In genomic region chr16:85573696-85574641, GRCh38 we compare ENCODE assay signal across 9 cellular contexts. TPM values are rescaled to one million over a fixed set of nuclear protein-coding genes. Genes with fewer than 3 reads are reported as not detected.
DNase-seq lines count a peak whose midpoint lies in the region; ATAC-seq and TF ChIP-seq lines count a peak whose summit lies in the region.
"Had no signal": no experiment of that assay in that cellular context is flagged by ENCODE, and none has a peak within 500 bp of the region (broad histone marks: within the 10 kb centered on the region; RNA-seq: fewer than 3 reads in every experiment).

No MANE protein-coding gene starts in this region.

- intact Hi-C loops in CD14-positive monocyte (cut with micrococcal nuclease) = loop anchor here in 1 of 2 donors (5.0 kb wide), 1 partner anchor 33 kb away; no protein-coding TSS in a partner anchor

- H3K9me3 Mint-ChIP-seq in CD14-positive monocyte = peaks cover 0 to 3% (median 0%) of the 10 kb centered on the region in 7 donors
- no peaks in the 10 kb centered on the region for H3K9me3 Mint-ChIP-seq in osteocyte (ENCODE audit: unreplicated experiment)

- no peak for TF ChIP-seq RAD21 in SK-N-SH (IDR thresholded peaks at IDR 0.05; ENCODE audit: low read length)

- no peak for TF ChIP-seq CTCF in CD14-positive monocyte (IDR thresholded peaks at IDR 0.05)
- no peak for TF ChIP-seq CTCF in SK-N-SH (IDR thresholded peaks at IDR 0.05)
- no peak for TF ChIP-seq CTCF in osteocyte (IDR thresholded peaks at IDR 0.05)

- H3K27me3 ChIP-seq in SK-N-SH (ENCODE audit: insufficient read depth) = no peaks in the 10 kb centered on the region

- H3K4me3 Mint-ChIP-seq in CD14-positive monocyte (peak overlapping the region; percentile 48 to 77), osteocyte (ENCODE audit: unreplicated experiment) (peak overlapping the region; percentile 38)

- H3K4me1 ChIP-seq in SK-N-SH (ENCODE audit: control insufficient read depth in 1 of 2, insufficient read depth in 2 of 2, low read depth in 1 of 2, low read length in 1 of 2) = peaks cover 35 to 72% of the 10 kb centered on the region in 2 experiments

- in situ Hi-C loops in ACHN (cut with HindIII; ENCODE audit: low pct_ligation_motif_present, low pct_unique_long_range_greater_than_20kb, low sequenced_read_pairs) = no loop called here

- peaks cover 14% of the 10 kb centered on the region for H3F3A ChIP-seq in SK-N-SH (replicated peaks; ENCODE audit: insufficient read depth)

- WGBS in SK-N-SH (ENCODE audit: low lambda C conversion rate) = 56% methylated on average over 31 of the region's 37 CpGs

- ATAC-seq in HG02763 (IDR thresholded peaks at IDR 0.05; ENCODE audit: unreplicated experiment) = no peak

- H3K27ac Mint-ChIP-seq in CD14-positive monocyte (peak overlapping the region; percentile 57 to 81 (median 72)), osteocyte (ENCODE audit: unreplicated experiment) (peak overlapping the region; percentile 99)

- H3K9ac ChIP-seq in SK-N-SH = peak overlapping the region; percentile 31; the same call in 1 of the 2 replicates

- H3K27me3 Mint-ChIP-seq in CD14-positive monocyte (ENCODE audit: low read depth in 3 of 3) (peaks cover 0 to 3% (median 0%) of the 10 kb centered on the region in 3 donors), osteocyte (ENCODE audit: unreplicated experiment) (no peaks in the 10 kb centered on the region)

- H4K20me1 ChIP-seq in SK-N-SH (ENCODE audit: insufficient read depth) = peaks cover 98% of the 10 kb centered on the region

- TF ChIP-seq EP300 in SK-N-SH (IDR thresholded peaks at IDR 0.05; ENCODE audit: borderline replicate concordance in 1 of 2, low read depth in 1 of 2, low read length in 1 of 2) = peak in 1 of 2 experiments; percentile 66; a peak in 2 of 4 replicates

- DNase-seq in CD14-positive monocyte (ENCODE audit: low spot score) (no peak), SK-N-SH (peak; percentile 93), foreskin melanocyte (peak; percentile 77), osteocyte (ENCODE audit: extremely low spot score, unreplicated experiment) (peak; percentile 94), ACHN (no peak), middle frontal gyrus (ENCODE audit: extremely low spot score, low spot score) (no peak)
- no peak for DNase-seq in activated CD4-positive, alpha-beta T cell treated with anti-CD3 and anti-CD28 coated beads, Interleukin-2, amount 50 U/mL, for 48 hours
- DNase-seq: GF-D8 had no signal

- H3K4me1 Mint-ChIP-seq in CD14-positive monocyte = peaks cover 84% of the 10 kb centered on the region
- H3K4me1 Mint-ChIP-seq in osteocyte (ENCODE audit: unreplicated experiment) = peaks cover 76% of the 10 kb centered on the region

- no peaks in the 10 kb centered on the region for H3K9me2 ChIP-seq in SK-N-SH

- CTCF ChIA-PET in SK-N-SH (lab: Yijun Ruan, JAX) = interaction anchor here (0.6 to 5.0 kb wide), 12 partner anchors 8 to 390 kb away, joined by 3 to 40 read pairs (median 4); no protein-coding TSS in a partner anchor

- H2AFZ ChIP-seq in SK-N-SH (ENCODE audit: low read depth) = 0 out of 2 replicates have a peak overlapping the region, but pooled peaks have one; percentile 22

- peak overlapping the region; percentile 76 to 88 for H3K27ac ChIP-seq in SK-N-SH (ENCODE audit: low read depth in 2 of 2, low read length in 1 of 2)

- peak overlapping the region in 1 of 2 experiments; percentile 19; a peak in 2 of 4 replicates for H3K4me3 ChIP-seq in SK-N-SH (ENCODE audit: low read depth in 2 of 2, low read length in 1 of 2)

- H3K4me2 ChIP-seq in SK-N-SH = peak overlapping the region; percentile 78

- H3K36me3 ChIP-seq in SK-N-SH (replicated peaks in 1 of 2; ENCODE audit: control insufficient read depth in 1 of 2, insufficient read depth in 2 of 2, low read length in 1 of 2) = peaks cover 0 to 2% of the 10 kb centered on the region in 2 experiments

- no peaks in the 10 kb centered on the region for H3K9me3 ChIP-seq in SK-N-SH

- peaks cover 17 to 20% of the 10 kb centered on the region in 2 donors for H3K36me3 Mint-ChIP-seq in CD14-positive monocyte
- H3K36me3 Mint-ChIP-seq in osteocyte (ENCODE audit: unreplicated experiment) = no peaks in the 10 kb centered on the region

- POLR2A ChIA-PET in SK-N-SH (lab: Yijun Ruan, JAX) = interaction anchor here (1.3 to 1.7 kb wide), 3 partner anchors 9 to 20 kb away, joined by 4 to 9 read pairs (median 5); no protein-coding TSS in a partner anchor

- H3K79me2 ChIP-seq in SK-N-SH (ENCODE audit: insufficient read depth) = peaks cover 60% of the 10 kb centered on the region

TF ChIP-seq in SK-N-SH, 30 proteins besides CTCF, POLR2A, EP300 and RAD21:
- TF ChIP-seq MXI1 (IDR thresholded peaks at IDR 0.05; ENCODE audit: low read depth, low read length) = peak; percentile 75
- TF ChIP-seq CHD2 (IDR thresholded peaks at IDR 0.05; ENCODE audit: low read length, partially characterized antibody) = peak; percentile 62
- TF ChIP-seq SIN3A (IDR thresholded peaks at IDR 0.05; ENCODE audit: borderline replicate concordance, low read depth, low read length) = no peak
- peak; percentile 64; the same call in 1 of the 2 replicates for TF ChIP-seq RCOR1 (IDR thresholded peaks at IDR 0.05; ENCODE audit: low read length)
- TF ChIP-seq NFIC (IDR thresholded peaks at IDR 0.05; ENCODE audit: borderline replicate concordance) = peak; percentile 75
- peak; percentile 35; the same call in 1 of the 2 replicates for TF ChIP-seq TCF12 (IDR thresholded peaks at IDR 0.05)
TF ChIP-seq in SK-N-SH: peak in this region for 5.

RNA-seq across cellular contexts. Expression of gene GSE1, which starts 39.2 kb away (rescaled TPM):
- under 1 TPM; 0.67 to 0.86 TPM for polyA plus RNA-seq in CD14-positive monocyte
- 22.7 and 26.5 TPM in 2 replicates for polyA plus RNA-seq in SK-N-SH (2012; rRNA removed)
- polyA plus RNA-seq in SK-N-SH (2012; cell fraction: cytosol; rRNA removed) = 18.5 and 22.7 TPM in 2 replicates
- polyA plus RNA-seq in SK-N-SH (2012; cell fraction: nucleus; rRNA removed) = 94.0 and 103 TPM in 2 replicates
- total RNA-seq in osteocyte = 57.3 and 64.1 TPM in 2 replicates

Comparison
In these comparisons a context has a peak if more than half of its experiments do, and no peak if none do; other contexts are left out.
1. DNase-seq: peak in SK-N-SH (single experiment), foreskin melanocyte (single experiment) and osteocyte (single experiment); none in CD14-positive monocyte (single experiment), ACHN (single experiment), activated CD4-positive, alpha-beta T cell treated with anti-CD3 and anti-CD28 coated beads, Interleukin-2, amount 50 U/mL, for 48 hours (0 of 2) and middle frontal gyrus (single experiment).
2. RNA of gene GSE1, which starts 39.2 kb away (polyA plus RNA-seq): 18.5 to 103 TPM in SK-N-SH; 0.67 to 0.86 TPM in CD14-positive monocyte; every median in the first group is over 10 times any median in the second.